ENCODE assay signal across 8 cellular contexts in the genomic region with DNA sequence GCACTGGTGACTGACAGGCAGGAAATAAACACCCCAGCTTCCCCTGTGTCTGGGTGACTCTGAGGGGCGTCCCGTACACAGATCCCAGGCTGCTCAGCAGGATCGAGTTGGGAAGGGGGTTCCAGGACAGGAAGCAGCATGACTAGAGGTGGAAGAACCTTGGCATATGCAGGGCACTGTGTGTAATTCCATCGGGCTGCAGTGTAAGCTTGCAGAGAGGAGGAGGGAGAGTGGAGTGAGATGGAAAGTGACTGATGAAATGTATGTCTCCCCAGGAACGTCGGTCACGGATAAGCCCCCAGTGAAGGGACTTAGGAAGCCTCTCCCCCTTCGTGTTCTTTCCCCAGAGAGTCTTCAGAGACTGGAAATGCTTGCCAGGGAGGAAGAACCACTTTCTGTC.
DNase-seq lines count a peak whose midpoint lies in the region; ATAC-seq, FAIRE-seq and TF ChIP-seq lines count a peak whose summit lies in the region.
"Not testable (repeated sequence)": the region's sequence is repeated elsewhere in the genome, so short reads cannot be mapped to it uniquely, and the experiment has no call there.

No MANE protein-coding gene starts in this region.

- H3K4me2 ChIP-seq in A549; DND-41 (ENCODE audit: insufficient read depth, low read length); MM.1S (ENCODE audit: low read depth, low read length); PC-3 (ENCODE audit: low read length); GM12878 (ENCODE audit: control insufficient read depth, insufficient read depth); neuronal stem cell (ENCODE audit: insufficient read depth, low read length, poor library complexity, severe bottlenecking): not testable (repeated sequence)

- POLR2A ChIA-PET in A549 (lab: Yijun Ruan, JAX); PC-3 (lab: Charles Lee; ENCODE audit: unreplicated experiment); GM12878 (lab: Charles Lee): not testable (repeated sequence)

- TF ChIP-seq CTCF in A549 (IDR thresholded peaks at IDR 0.05); DND-41 (IDR thresholded peaks at IDR 0.05; ENCODE audit: borderline replicate concordance, extremely low read depth, low read length, poor library complexity, severe bottlenecking); MM.1S (IDR thresholded peaks at IDR 0.05; ENCODE audit: low read length); PC-3 (conservative IDR thresholded peaks at IDR 0.05; ENCODE audit: low read depth, low read length); GM12878 (IDR thresholded peaks at IDR 0.05 in 2 of 3, conservative IDR thresholded peaks at IDR 0.05 in 1 of 3; ENCODE audit: control insufficient read depth in 2 of 3, extremely low read depth in 1 of 3, insufficient read depth in 1 of 3, low read depth in 3 of 3, low read length in 3 of 3): not testable (repeated sequence)

- H3K9me3 ChIP-seq in A549; DND-41 (ENCODE audit: insufficient read depth, low read length, severe bottlenecking); MM.1S (replicated peaks; ENCODE audit: insufficient read depth, low read length); PC-3 (ENCODE audit: low read length); GM12878 (replicated peaks; ENCODE audit: control insufficient read depth, insufficient read depth, low read length); neuronal stem cell (replicated peaks in 1 of 2; ENCODE audit: control insufficient read depth in 2 of 2, insufficient read depth in 1 of 2, low read depth in 1 of 2, low read length in 2 of 2): not testable (repeated sequence)

- not testable (repeated sequence) for H2BK15ac ChIP-seq in neuronal stem cell (ENCODE audit: low read length)

- TF ChIP-seq RAD21 in A549 (conservative IDR thresholded peaks at IDR 0.05 in 1 of 2, IDR thresholded peaks at IDR 0.05 in 1 of 2); GM12878 (IDR thresholded peaks at IDR 0.05; ENCODE audit: insufficient read depth, low read depth, low read length): not testable (repeated sequence)

- TF ChIP-seq EP300 in A549 (IDR thresholded peaks at IDR 0.05); GM12878 (IDR thresholded peaks at IDR 0.05; ENCODE audit: borderline replicate concordance in 1 of 2, control insufficient read depth in 1 of 2, low read depth in 2 of 2, low read length in 2 of 2): not testable (repeated sequence)

- H4K8ac ChIP-seq in neuronal stem cell (ENCODE audit: low read depth, low read length), result not testable (repeated sequence)

- peaks cover 10% of the 10 kb centered on the region for H3K4me1 Mint-ChIP-seq in memory B cell

- in situ Hi-C loops in GM12878 (cut with MboI), result not testable (repeated sequence)

- not testable (repeated sequence) for H2BK12ac ChIP-seq in neuronal stem cell (ENCODE audit: low read length)

- not testable (repeated sequence) for H3K27me3 Mint-ChIP-seq in memory B cell

- not testable (repeated sequence) for H2AK5ac ChIP-seq in neuronal stem cell (ENCODE audit: low read depth, low read length)

- H3K9me2 ChIP-seq in MM.1S (replicated peaks; ENCODE audit: insufficient read depth, low read length); PC-3 (replicated peaks; ENCODE audit: low read length): not testable (repeated sequence)

- H2BK5ac ChIP-seq in neuronal stem cell (ENCODE audit: low read length), result not testable (repeated sequence)

- H2AFZ ChIP-seq in DND-41 (ENCODE audit: low read depth, low read length); MM.1S (ENCODE audit: low read length); PC-3 (ENCODE audit: low read length); GM12878 (ENCODE audit: control insufficient read depth, low read depth, low read length): not testable (repeated sequence)
- peak overlapping the region; percentile 31 for H2AFZ ChIP-seq in neuronal stem cell (ENCODE audit: low read length)

- peak overlapping the region; percentile 7; the same call in 1 of the 2 replicates for H3K9ac ChIP-seq in DND-41 (ENCODE audit: low read depth, low read length)
- H3K9ac ChIP-seq in MM.1S (ENCODE audit: low read length); PC-3 (ENCODE audit: low read length); GM12878 (ENCODE audit: control insufficient read depth, insufficient read depth, low read length); neuronal stem cell (ENCODE audit: low read depth, low read length, poor library complexity): not testable (repeated sequence)

- intact Hi-C loops in PC-3 (cut with micrococcal nuclease); GM12878 (cut with micrococcal nuclease; ENCODE audit: unreplicated experiment): not testable (repeated sequence)

- H4K91ac ChIP-seq in neuronal stem cell (ENCODE audit: low read depth, low read length, poor library complexity), result not testable (repeated sequence)

- H3K79me2 ChIP-seq in DND-41 (ENCODE audit: insufficient read depth, low read length); MM.1S (ENCODE audit: low read length); PC-3 (ENCODE audit: low read length); GM12878 (ENCODE audit: control insufficient read depth, insufficient read depth, low read length): not testable (repeated sequence)

- H3K4me3 Mint-ChIP-seq in memory B cell, result not testable (repeated sequence)

- RAD21 ChIA-PET in GM12878 (lab: Charles Lee; ENCODE audit: unreplicated experiment), result interaction anchor here (1.4 kb wide), 1 partner anchor 8 kb away, joined by 3 read pairs; no protein-coding TSS in a partner anchor

- H3K23ac ChIP-seq in neuronal stem cell (ENCODE audit: low read depth, low read length, poor library complexity), result not testable (repeated sequence)

- H3K27ac Mint-ChIP-seq in memory B cell, result peak overlapping the region; percentile 41

- not testable (repeated sequence) for H3K36me3 Mint-ChIP-seq in memory B cell

- DNase-seq in A549 (ENCODE audit: low read depth in 1 of 2, low spot score in 1 of 2); DND-41; MM.1S; PC-3; GM12878 (ENCODE audit: low read depth, low spot score); memory B cell (ENCODE audit: low spot score in 2 of 2); neuronal stem cell (ENCODE audit: low spot score); urothelium cell line (ENCODE audit: low spot score): not testable (repeated sequence)

- H3K4me1 ChIP-seq in A549; MM.1S (ENCODE audit: low read length); GM12878 (ENCODE audit: control insufficient read depth, insufficient read depth, low read length); neuronal stem cell (ENCODE audit: control insufficient read depth in 2 of 2, insufficient read depth in 1 of 2, low read depth in 1 of 2, low read length in 2 of 2): not testable (repeated sequence)
- H3K4me1 ChIP-seq in DND-41 (ENCODE audit: insufficient read depth, low read length), result peaks cover 67% of the 10 kb centered on the region
- peaks cover 10% of the 10 kb centered on the region for H3K4me1 ChIP-seq in PC-3 (ENCODE audit: insufficient read depth, low read length)

- not testable (repeated sequence) for H3K79me1 ChIP-seq in neuronal stem cell (ENCODE audit: low read depth, low read length)

- ATAC-seq in A549 (peak; percentile 39 to 68; a peak in 5 of 6 replicates), PC-3 (peak; percentile 13; the same call in 1 of the 2 replicates), GM12878 (peak; percentile 25), memory B cell (ENCODE audit: low read depth) (peak; percentile 24)
- ATAC-seq in DND-41 (ENCODE audit: insufficient read depth, low read depth), result not testable (repeated sequence)

- not testable (repeated sequence) for BruUV-seq in PC-3 (replicated peaks; lab: Mats Ljungman, UMichigan); GM12878 (replicated peaks; lab: Mats Ljungman, UMichigan)

- H3K36me3 ChIP-seq in DND-41 (ENCODE audit: insufficient read depth, low read length); MM.1S (replicated peaks; ENCODE audit: insufficient read depth, low read length); PC-3 (ENCODE audit: low read depth, low read length); GM12878 (ENCODE audit: control insufficient read depth in 2 of 2, insufficient read depth in 2 of 2, low read length in 1 of 2); neuronal stem cell (replicated peaks in 1 of 2; ENCODE audit: control insufficient read depth in 2 of 2, insufficient read depth in 2 of 2, low read length in 2 of 2): not testable (repeated sequence)

- not testable (repeated sequence) for H3K14ac ChIP-seq in neuronal stem cell (ENCODE audit: low read length)

- SMC1A ChIA-PET in GM12878 (lab: Charles Lee; ENCODE audit: uncharacterized antibody, unreplicated experiment), result not testable (repeated sequence)

- 3% methylated on average over 4 of the region's 8 CpGs for WGBS in A549 (ENCODE audit: missing lambda C conversion rate)
- WGBS in GM12878 (ENCODE audit: insufficient coverage, insufficient replicate concordance, low lambda C conversion rate, missing lambda C conversion rate), result 15% methylated on average over 8 of the region's 8 CpGs
- no CpG with 5 or more reads among the region's 8 CpGs for WGBS in neuronal stem cell (ENCODE audit: extremely low coverage in 2 of 2, insufficient read length in 2 of 2, insufficient replicate concordance in 1 of 2), 2 donors

- H4K20me1 ChIP-seq in DND-41 (ENCODE audit: insufficient read depth, low read length); MM.1S (ENCODE audit: insufficient read depth, low read length); PC-3 (ENCODE audit: low read length); GM12878 (ENCODE audit: control insufficient read depth, insufficient read depth): not testable (repeated sequence)

- H3K4ac ChIP-seq in neuronal stem cell (ENCODE audit: low read length), result not testable (repeated sequence)

- not testable (repeated sequence) for H3K9me3 Mint-ChIP-seq in memory B cell

- CTCF ChIA-PET in A549 (lab: Yijun Ruan, JAX) (interaction anchor here (0.5 kb wide), 1 partner anchor 29 kb away, joined by 6 read pairs; no protein-coding TSS in a partner anchor), GM12878 (lab: Yijun Ruan, JAX) (interaction anchor here (1.1 kb wide), 1 partner anchor 11 kb away, joined by 3 read pairs; no protein-coding TSS in a partner anchor)
- CTCF ChIA-PET in PC-3 (lab: Charles Lee), result not testable (repeated sequence)

- H3K27ac ChIP-seq in A549; PC-3 (ENCODE audit: low read length); GM12878 (ENCODE audit: control insufficient read depth, insufficient read depth); neuronal stem cell (replicated peaks; ENCODE audit: low read length): not testable (repeated sequence)
- H3K27ac ChIP-seq in DND-41 (ENCODE audit: low read length), result peak overlapping the region; percentile 60
- peak overlapping the region; percentile 32; the same call in 1 of the 2 replicates for H3K27ac ChIP-seq in MM.1S (ENCODE audit: low read length)

- H3K18ac ChIP-seq in neuronal stem cell (ENCODE audit: low read length), result not testable (repeated sequence)

- H2BK120ac ChIP-seq in neuronal stem cell (ENCODE audit: low read depth, low read length), result not testable (repeated sequence)

- not testable (repeated sequence) for TF ChIP-seq POLR2A in A549 (IDR thresholded peaks at IDR 0.05; ENCODE audit: low read length); GM12878 (IDR thresholded peaks at IDR 0.05; ENCODE audit: low read depth, low read length)

- H3K4me3 ChIP-seq in A549; DND-41 (ENCODE audit: low read depth in 1 of 2, low read length in 2 of 2); MM.1S (ENCODE audit: low read length); PC-3 (ENCODE audit: low read length); GM12878; neuronal stem cell (ENCODE audit: low read length in 2 of 2): not testable (repeated sequence)

- FAIRE-seq in A549 (lab: Jason Lieb, UNC), result not testable (repeated sequence)
- FAIRE-seq in GM12878 (lab: Jason Lieb, UNC) (peak; percentile 86), urothelium cell line (lab: Jason Lieb, UNC) (peak; percentile 98)

- not testable (repeated sequence) for H3F3A ChIP-seq in MM.1S (ENCODE audit: insufficient read depth, low read length); PC-3 (ENCODE audit: low read length, unreplicated experiment)

- not testable (repeated sequence) for H3K27me3 ChIP-seq in DND-41 (ENCODE audit: insufficient read depth, low read length, poor library complexity); MM.1S (replicated peaks; ENCODE audit: insufficient read depth, low read length); PC-3 (ENCODE audit: low read length); GM12878 (replicated peaks in 1 of 2; ENCODE audit: control insufficient read depth in 2 of 2, insufficient read depth in 2 of 2, low read length in 1 of 2); neuronal stem cell (ENCODE audit: control insufficient read depth in 3 of 3, insufficient read depth in 3 of 3, low read depth in 1 of 3, low read length in 3 of 3)
